20 cellular contexts compared by ENCODE assay signal in genomic region chr2:95058989-95059601, GRCh38. TPM values are rescaled to one million over a fixed set of nuclear protein-coding genes. Genes with fewer than 3 reads are reported as not detected.
A peak's percentile ranks its signal among the peaks of the same experiment; 100 is the strongest.
DNase-seq lines count a peak whose midpoint lies in the region; ATAC-seq lines count a peak whose summit lies in the region.
"Had no signal": no experiment of that assay in that cellular context is flagged by ENCODE, and none has a peak within 500 bp of the region (broad histone marks: within the 10 kb centered on the region; RNA-seq: fewer than 3 reads in every experiment).

No MANE protein-coding gene starts in this region.

- no peak for ATAC-seq in effector memory CD8-positive, alpha-beta T cell (replicated peaks)
- ATAC-seq: activated CD8-positive, alpha-beta T cell treated with anti-CD3 and anti-CD28 coated beads for 36 hours; HCT116; stimulated activated naive CD8-positive, alpha-beta T cell treated with anti-CD3 and anti-CD28 coated beads, Interleukin-15, Interleukin-2, amounts not matched to agents 100 U/mL and 50 U/mL, for 24 hours had no signal

- peaks cover 20% of the 10 kb centered on the region for H3K36me3 Mint-ChIP-seq in T-helper 1 cell treated with Interleukin-12 subunit alpha and Interleukin-12 subunit beta and Interleukin-4 antibody, amounts not matched to agents 30 μg/mL and 1 μg/mL, for 36 hours (ENCODE audit: low read depth)
- H3K36me3 Mint-ChIP-seq in effector memory CD8-positive, alpha-beta T cell (ENCODE audit: insufficient read depth): peaks cover 2% of the 10 kb centered on the region
- no peaks in the 10 kb centered on the region for H3K36me3 Mint-ChIP-seq in immature natural killer cell
- H3K36me3 Mint-ChIP-seq: CD8-positive, alpha-beta memory T cell; mesothelial cell of epicardium had no signal

- peak overlapping the region; percentile 57 for H3K27ac Mint-ChIP-seq in T-helper 1 cell treated with Interleukin-12 subunit alpha and Interleukin-12 subunit beta and Interleukin-4 antibody, amounts not matched to agents 30 μg/mL and 1 μg/mL, for 36 hours
- H3K27ac Mint-ChIP-seq in effector memory CD8-positive, alpha-beta T cell: no peak overlapping the region
- no peak overlapping the region for H3K27ac Mint-ChIP-seq in immature natural killer cell
- H3K27ac Mint-ChIP-seq: activated CD8-positive, alpha-beta T cell treated with anti-CD3 and anti-CD28 coated beads for 36 hours; mesothelial cell of epicardium had no signal

- DNase-seq in T-helper 1 cell: no peak
- peak; percentile 18 for DNase-seq in stimulated activated CD8-positive, alpha-beta memory T cell treated with anti-CD3 and anti-CD28 coated beads, Interleukin-4, amount 100 ng/mL, for 48 hours
- DNase-seq in effector memory CD8-positive, alpha-beta T cell: no peak
- DNase-seq in immature natural killer cell: no peak
- DNase-seq in NK-92 (lab: John Stamatoyannopoulos, UW; ENCODE audit: unreplicated experiment): no peak
- DNase-seq: 8988T; activated CD8-positive, alpha-beta T cell treated with anti-CD3 and anti-CD28 coated beads for 36 hours; CD8-positive, alpha-beta memory T cell; foreskin melanocyte; NCI-H1105 treated with DMSO at 0.1 percent for 48 hours; NCI-H2171 treated with DMSO at 0.1 percent for 48 hours; NK-92 treated with Interleukin-12 subunit alpha and Interleukin-12 subunit beta, amount 100 ng/mL, for 24 hours; occipital lobe; stimulated activated naive CD8-positive, alpha-beta T cell treated with anti-CD3 and anti-CD28 coated beads, Interleukin-15, Interleukin-2, amounts not matched to agents 100 U/mL and 50 U/mL, for 24 hours had no signal

- H3K27ac ChIP-seq in angular gyrus (ENCODE audit: low read depth, low read length) (peak overlapping the region; percentile 88), layer of hippocampus (ENCODE audit: low read depth, low read length) (peak overlapping the region; percentile 98)
- H3K27ac ChIP-seq: KMS-11 had no signal

- no peaks in the 10 kb centered on the region for H3K9me3 Mint-ChIP-seq in T-helper 1 cell treated with Interleukin-12 subunit alpha and Interleukin-12 subunit beta and Interleukin-4 antibody, amounts not matched to agents 30 μg/mL and 1 μg/mL, for 36 hours
- no peaks in the 10 kb centered on the region for H3K9me3 Mint-ChIP-seq in effector memory CD8-positive, alpha-beta T cell
- H3K9me3 Mint-ChIP-seq in immature natural killer cell: no peaks in the 10 kb centered on the region
- H3K9me3 Mint-ChIP-seq: activated CD8-positive, alpha-beta T cell treated with anti-CD3 and anti-CD28 coated beads for 36 hours; CD8-positive, alpha-beta memory T cell; mesothelial cell of epicardium had no signal

- no peak overlapping the region for H3K4me3 Mint-ChIP-seq in T-helper 1 cell treated with Interleukin-12 subunit alpha and Interleukin-12 subunit beta and Interleukin-4 antibody, amounts not matched to agents 30 μg/mL and 1 μg/mL, for 36 hours
- no peak overlapping the region for H3K4me3 Mint-ChIP-seq in effector memory CD8-positive, alpha-beta T cell
- no peak overlapping the region for H3K4me3 Mint-ChIP-seq in immature natural killer cell
- H3K4me3 Mint-ChIP-seq: activated CD8-positive, alpha-beta T cell treated with anti-CD3 and anti-CD28 coated beads for 36 hours; CD8-positive, alpha-beta memory T cell; mesothelial cell of epicardium had no signal

- no peaks in the 10 kb centered on the region for H3K27me3 ChIP-seq in layer of hippocampus (ENCODE audit: control insufficient read depth, insufficient read depth, low read length)

- H3K27me3 Mint-ChIP-seq in T-helper 1 cell treated with Interleukin-12 subunit alpha and Interleukin-12 subunit beta and Interleukin-4 antibody, amounts not matched to agents 30 μg/mL and 1 μg/mL, for 36 hours (ENCODE audit: low read depth): no peaks in the 10 kb centered on the region
- H3K27me3 Mint-ChIP-seq in effector memory CD8-positive, alpha-beta T cell: peaks cover 17 to 70% of the 10 kb centered on the region in 2 donors
- H3K27me3 Mint-ChIP-seq in immature natural killer cell (ENCODE audit: low read depth in 3 of 3): peaks cover 0 to 3% (median 0%) of the 10 kb centered on the region in 3 donors
- H3K27me3 Mint-ChIP-seq: activated CD8-positive, alpha-beta T cell treated with anti-CD3 and anti-CD28 coated beads for 36 hours had no signal

- H3K4me1 Mint-ChIP-seq in T-helper 1 cell treated with Interleukin-12 subunit alpha and Interleukin-12 subunit beta and Interleukin-4 antibody, amounts not matched to agents 30 μg/mL and 1 μg/mL, for 36 hours (ENCODE audit: low read depth): peaks cover 63% of the 10 kb centered on the region
- H3K4me1 Mint-ChIP-seq in effector memory CD8-positive, alpha-beta T cell (ENCODE audit: low read depth in 2 of 2): peaks cover 6 to 14% of the 10 kb centered on the region in 2 donors
- no peaks in the 10 kb centered on the region for H3K4me1 Mint-ChIP-seq in immature natural killer cell
- H3K4me1 Mint-ChIP-seq: mesothelial cell of epicardium had no signal

RNA-seq across cellular contexts. Expression of gene MAL, which starts 33.6 kb away (rescaled TPM):
- polyA plus RNA-seq in immature natural killer cell: 1 to 10 TPM; 1.2 to 1.9 (median 1.6) TPM
